Comparison of ENCODE assay signal across 10 cellular contexts in genomic region chr18:44786257-44786656, GRCh38.
DNase-seq lines count a peak whose midpoint lies in the region; ATAC-seq and TF ChIP-seq lines count a peak whose summit lies in the region.
"Had no signal": no experiment of that assay in that cellular context is flagged by ENCODE, and none has a peak within 500 bp of the region (broad histone marks: within the 10 kb centered on the region; RNA-seq: fewer than 3 reads in every experiment).

No MANE protein-coding gene starts in this region.

- DNase-seq in memory B cell (ENCODE audit: low spot score in 2 of 2) = no peak
- DNase-seq in activated naive CD4-positive, alpha-beta T cell treated with anti-CD3 and anti-CD28 coated beads for 36 hours = no peak
- no peak for DNase-seq in dorsolateral prefrontal cortex
- DNase-seq in germinal center (ENCODE audit: low spot score) = no peak
- DNase-seq in GOT3 (lab: John Stamatoyannopoulos, UW) = no peak
- DNase-seq: activated naive CD8-positive, alpha-beta T cell treated with anti-CD3 and anti-CD28 coated beads, Interleukin-2, amount 10 ng/mL, durations not matched to agents 7 days and 5 days had no signal

- H3K36me3 Mint-ChIP-seq in memory B cell = peaks cover 8% of the 10 kb centered on the region
- H3K36me3 Mint-ChIP-seq in activated naive CD4-positive, alpha-beta T cell treated with anti-CD3 and anti-CD28 coated beads for 36 hours (ENCODE audit: low read depth) = no peaks in the 10 kb centered on the region
- H3K36me3 Mint-ChIP-seq: activated naive CD8-positive, alpha-beta T cell treated with anti-CD3 and anti-CD28 coated beads, Interleukin-2, amount 10 ng/mL, durations not matched to agents 7 days and 5 days; CD14-positive monocyte had no signal

- no peaks in the 10 kb centered on the region for H3K27me3 ChIP-seq in dorsolateral prefrontal cortex

- H3K4me3 ChIP-seq in dorsolateral prefrontal cortex = peak overlapping the region in 7 of 59 donors; percentile 6 to 33 (median 15)

- H3K4me1 Mint-ChIP-seq in memory B cell = peaks cover 40% of the 10 kb centered on the region
- no peaks in the 10 kb centered on the region for H3K4me1 Mint-ChIP-seq in activated naive CD4-positive, alpha-beta T cell treated with anti-CD3 and anti-CD28 coated beads for 36 hours (ENCODE audit: low read depth)

- H3K9me3 Mint-ChIP-seq in memory B cell = no peaks in the 10 kb centered on the region
- H3K9me3 Mint-ChIP-seq in activated naive CD4-positive, alpha-beta T cell treated with anti-CD3 and anti-CD28 coated beads for 36 hours = no peaks in the 10 kb centered on the region
- H3K9me3 Mint-ChIP-seq: activated naive CD8-positive, alpha-beta T cell treated with anti-CD3 and anti-CD28 coated beads, Interleukin-2, amount 10 ng/mL, durations not matched to agents 7 days and 5 days; CD14-positive monocyte had no signal

- ATAC-seq in GM18867 (IDR thresholded peaks at IDR 0.05; ENCODE audit: unreplicated experiment) = peak; percentile 45
- ATAC-seq in GM21717 (IDR thresholded peaks at IDR 0.05; ENCODE audit: unreplicated experiment) = peak; percentile 40
- ATAC-seq in HG03342 (IDR thresholded peaks at IDR 0.05; ENCODE audit: unreplicated experiment) = peak; percentile 15
- peak; percentile 16 for ATAC-seq in memory B cell (ENCODE audit: low read depth)

- no peaks in the 10 kb centered on the region for H3K27me3 Mint-ChIP-seq in memory B cell
- peaks cover 8% of the 10 kb centered on the region for H3K27me3 Mint-ChIP-seq in activated naive CD4-positive, alpha-beta T cell treated with anti-CD3 and anti-CD28 coated beads for 36 hours (ENCODE audit: low read depth)

- peak overlapping the region; percentile 91 for H3K4me3 Mint-ChIP-seq in memory B cell
- no peak overlapping the region for H3K4me3 Mint-ChIP-seq in activated naive CD4-positive, alpha-beta T cell treated with anti-CD3 and anti-CD28 coated beads for 36 hours
- H3K4me3 Mint-ChIP-seq: activated naive CD8-positive, alpha-beta T cell treated with anti-CD3 and anti-CD28 coated beads, Interleukin-2, amount 10 ng/mL, durations not matched to agents 7 days and 5 days; CD14-positive monocyte had no signal

- peak overlapping the region; percentile 95 for H3K27ac Mint-ChIP-seq in memory B cell
- no peak overlapping the region for H3K27ac Mint-ChIP-seq in activated naive CD4-positive, alpha-beta T cell treated with anti-CD3 and anti-CD28 coated beads for 36 hours
- H3K27ac Mint-ChIP-seq: activated naive CD8-positive, alpha-beta T cell treated with anti-CD3 and anti-CD28 coated beads, Interleukin-2, amount 10 ng/mL, durations not matched to agents 7 days and 5 days had no signal

- H3K27ac ChIP-seq in dorsolateral prefrontal cortex = no peak overlapping the region

- CTCF ChIA-PET in activated naive CD4-positive, alpha-beta T cell treated with anti-CD3 and anti-CD28 coated beads for 36 hours (lab: Charles Lee) = no interaction called here

- intact Hi-C loops in activated naive CD4-positive, alpha-beta T cell treated with anti-CD3 and anti-CD28 coated beads for 36 hours (cut with micrococcal nuclease) = no loop called here
- intact Hi-C loops in dorsolateral prefrontal cortex (cut with DNase I) = no loop called here

- no peak for TF ChIP-seq CTCF in dorsolateral prefrontal cortex (IDR thresholded peaks at IDR 0.05 in 54 of 56, conservative IDR thresholded peaks at IDR 0.05 in 2 of 56; ENCODE audit: low read depth in 1 of 56, partially characterized antibody in 56 of 56)
